8 cellular contexts compared by ENCODE assay signal in the genomic region with DNA sequence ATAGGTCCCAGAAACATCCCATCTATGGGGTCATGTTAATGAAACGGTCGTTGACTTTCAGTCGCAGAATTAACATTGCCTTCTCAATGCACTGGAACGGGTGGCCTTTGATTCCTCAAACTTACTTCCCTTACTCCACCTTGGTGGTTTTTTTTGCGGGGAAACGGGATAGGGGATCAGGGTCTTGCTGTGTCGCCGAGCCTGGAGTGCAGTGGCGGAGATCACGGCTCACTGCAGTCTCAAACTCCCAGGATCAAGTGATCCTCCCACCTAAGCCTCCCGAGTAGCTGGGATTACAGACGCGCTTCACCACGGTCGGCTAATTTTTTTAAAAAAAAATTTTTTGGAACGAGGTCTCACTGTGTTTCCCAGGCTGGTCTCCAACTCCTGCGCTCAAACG.
DNase-seq lines count a peak whose midpoint lies in the region; ATAC-seq and TF ChIP-seq lines count a peak whose summit lies in the region.

No MANE protein-coding gene starts in this region.

- H3K4me3 ChIP-seq in GM12865 (ENCODE audit: low read depth, low read length) (peak overlapping the region; percentile 57), fibroblast of mammary gland (ENCODE audit: control insufficient read depth, low read depth, low read length) (peak overlapping the region; percentile 93), rectal smooth muscle tissue (ENCODE audit: low read length) (peak overlapping the region; percentile 95)

- H3K27ac ChIP-seq in RWPE1: peak overlapping the region; percentile 81
- H3K27ac ChIP-seq in rectal smooth muscle tissue (ENCODE audit: low read depth, low read length): peak overlapping the region; percentile 81

- no peaks in the 10 kb centered on the region for H3K27me3 ChIP-seq in rectal smooth muscle tissue (ENCODE audit: control insufficient read depth, insufficient read depth, low read length)

- TF ChIP-seq CTCF in GM12865 (IDR thresholded peaks at IDR 0.05; ENCODE audit: insufficient read depth, low read depth, low read length, missing control alignments) (no peak), RWPE1 (conservative IDR thresholded peaks at IDR 0.05; ENCODE audit: low read depth) (no peak), fibroblast of mammary gland (conservative IDR thresholded peaks at IDR 0.05; ENCODE audit: control insufficient read depth, insufficient read depth, low read depth, low read length) (no peak), GM20000 (IDR thresholded peaks at IDR 0.05; ENCODE audit: extremely low read depth, missing control alignments) (no peak)

- no peaks in the 10 kb centered on the region for H3K36me3 ChIP-seq in rectal smooth muscle tissue (ENCODE audit: control insufficient read depth, insufficient read depth, low read length)

- ATAC-seq in HG02870 (IDR thresholded peaks at IDR 0.05; ENCODE audit: unreplicated experiment): no peak

- POLR2A ChIA-PET in RWPE1 (lab: Yijun Ruan, JAX; ENCODE audit: low non-redundant PET): no interaction called here

- DNase-seq in GM12865 (ENCODE audit: low read depth) (no peak), RWPE1 (ENCODE audit: low spot score) (peak; percentile 19), fibroblast of mammary gland (ENCODE audit: low read depth) (no peak), GM20000 (ENCODE audit: low spot score) (no peak), midbrain (lab: John Stamatoyannopoulos, UW) (no peak), anterior cingulate cortex (lab: John Stamatoyannopoulos, UW) (no peak)

- CTCF ChIA-PET in RWPE1 (lab: Yijun Ruan, JAX): interaction anchor here (0.8 to 1.1 kb wide), 2 partner anchors 12 to 380 kb away, joined by 3 read pairs; no protein-coding TSS in a partner anchor

- H3K4me1 ChIP-seq in rectal smooth muscle tissue (ENCODE audit: control insufficient read depth, insufficient read depth, low read length): peaks cover 5% of the 10 kb centered on the region

- no peak overlapping the region for H3K9ac ChIP-seq in rectal smooth muscle tissue (ENCODE audit: low read length)
